In the genomic region with DNA sequence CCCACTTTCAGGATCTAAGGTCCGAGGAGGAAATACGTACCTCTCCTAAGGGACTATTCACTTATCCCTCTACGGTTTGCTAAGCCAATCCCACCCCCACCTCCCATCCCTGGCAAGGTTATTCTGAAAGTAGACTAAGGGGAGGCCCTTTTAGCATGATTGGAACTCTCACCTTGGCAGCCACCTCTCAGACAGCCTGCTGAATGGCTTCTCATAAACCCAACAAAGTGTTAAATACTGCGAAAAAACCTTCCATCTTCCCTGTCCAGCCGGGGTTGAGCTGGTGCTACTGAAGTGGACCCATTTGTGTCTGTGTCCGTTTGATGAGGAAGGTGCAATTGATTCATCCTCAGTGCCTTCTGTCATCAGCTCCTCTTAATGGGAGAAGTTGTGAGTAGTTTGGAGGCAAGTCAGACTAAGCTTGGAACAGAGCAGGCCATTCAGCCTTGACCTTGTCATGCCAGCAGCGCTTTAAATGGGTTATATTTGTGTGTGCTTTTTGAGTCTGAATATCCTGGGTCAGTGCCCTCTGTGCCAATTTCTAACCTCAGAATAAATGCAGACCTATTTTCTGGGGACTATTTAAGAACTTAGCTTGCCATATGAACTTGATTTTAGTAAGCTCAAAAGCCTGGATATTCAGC, we compare ENCODE assay signal across 22 cellular contexts.
"Had no signal": no experiment of that assay in that cellular context is flagged by ENCODE, and none has a peak within 500 bp of the region (broad histone marks: within the 10 kb centered on the region; RNA-seq: fewer than 3 reads in every experiment).

No MANE protein-coding gene starts in this region.

- H3K4me3 ChIP-seq: pancreas, smooth muscle cell, suprapubic skin, transverse colon, upper lobe of right lung, uterus had no signal

- H3K4me2 ChIP-seq: smooth muscle cell had no signal

- DNase-seq: cerebellar nuclear complex; cortex of kidney; effector memory CD8-positive, alpha-beta T cell; mesendoderm; midbrain; naive thymus-derived CD4-positive, alpha-beta T cell; pancreas; retina; stimulated activated CD4-positive, alpha-beta T cell treated with anti-CD3 and anti-CD28 coated beads, Interleukin-12 subunit alpha, Interleukin-12 subunit beta, amount 100 ng/mL, for 4 hours; stimulated activated CD4-positive, alpha-beta T cell treated with anti-CD3 and anti-CD28 coated beads, Interleukin-1b, Interleukin-23, amount 100 ng/mL, for 48 hours; stimulated activated CD4-positive, alpha-beta T cell treated with anti-CD3 and anti-CD28 coated beads, Interleukin-4, amount 100 ng/mL, for 1 hour; stimulated activated CD8-positive, alpha-beta memory T cell treated with anti-CD3 and anti-CD28 coated beads, Interleukin-4, amount 100 ng/mL, for 48 hours; stimulated activated naive CD4-positive, alpha-beta T cell; stimulated activated naive CD8-positive, alpha-beta T cell treated with anti-CD3 and anti-CD28 coated beads, Interleukin-15, amount 100 ng/mL, for 72 hours; transverse colon; upper lobe of right lung; uterus had no signal

- H3K27me3 ChIP-seq: neutrophil, pancreas, suprapubic skin, transverse colon, upper lobe of right lung, uterus had no signal

- H3K4me1 ChIP-seq: pancreas, suprapubic skin, transverse colon, upper lobe of right lung, uterus had no signal

- H3K4me1 Mint-ChIP-seq: naive thymus-derived CD4-positive, alpha-beta T cell; nephron; stimulated activated naive CD8-positive, alpha-beta T cell treated with anti-CD3 and anti-CD28 coated beads, Interleukin-15, amount 100 ng/mL, for 72 hours had no signal

- H3K4me3 Mint-ChIP-seq: effector memory CD8-positive, alpha-beta T cell; naive thymus-derived CD4-positive, alpha-beta T cell; nephron; stimulated activated naive CD8-positive, alpha-beta T cell treated with anti-CD3 and anti-CD28 coated beads, Interleukin-15, amount 100 ng/mL, for 72 hours had no signal

- H3K36me3 ChIP-seq: neutrophil, pancreas, suprapubic skin, transverse colon, upper lobe of right lung, uterus had no signal

- H3K27ac ChIP-seq: neutrophil, pancreas, suprapubic skin, transverse colon, upper lobe of right lung, uterus had no signal

- H3K36me3 Mint-ChIP-seq: naive thymus-derived CD4-positive, alpha-beta T cell had no signal

- H3K9me3 ChIP-seq: neutrophil, pancreas, suprapubic skin, transverse colon, uterus had no signal

- ATAC-seq: effector memory CD8-positive, alpha-beta T cell; naive thymus-derived CD4-positive, alpha-beta T cell; sciatic nerve; stimulated activated naive CD8-positive, alpha-beta T cell treated with anti-CD3 and anti-CD28 coated beads, Interleukin-15, amount 100 ng/mL, for 72 hours; upper lobe of right lung had no signal

- H3K27ac Mint-ChIP-seq: effector memory CD8-positive, alpha-beta T cell; naive thymus-derived CD4-positive, alpha-beta T cell; nephron; stimulated activated naive CD8-positive, alpha-beta T cell treated with anti-CD3 and anti-CD28 coated beads, Interleukin-15, amount 100 ng/mL, for 72 hours had no signal

- H3K27me3 Mint-ChIP-seq: effector memory CD8-positive, alpha-beta T cell; naive thymus-derived CD4-positive, alpha-beta T cell; stimulated activated naive CD8-positive, alpha-beta T cell treated with anti-CD3 and anti-CD28 coated beads, Interleukin-15, amount 100 ng/mL, for 72 hours had no signal
